ENCODE assay signal across 7 cellular contexts in the genomic region with DNA sequence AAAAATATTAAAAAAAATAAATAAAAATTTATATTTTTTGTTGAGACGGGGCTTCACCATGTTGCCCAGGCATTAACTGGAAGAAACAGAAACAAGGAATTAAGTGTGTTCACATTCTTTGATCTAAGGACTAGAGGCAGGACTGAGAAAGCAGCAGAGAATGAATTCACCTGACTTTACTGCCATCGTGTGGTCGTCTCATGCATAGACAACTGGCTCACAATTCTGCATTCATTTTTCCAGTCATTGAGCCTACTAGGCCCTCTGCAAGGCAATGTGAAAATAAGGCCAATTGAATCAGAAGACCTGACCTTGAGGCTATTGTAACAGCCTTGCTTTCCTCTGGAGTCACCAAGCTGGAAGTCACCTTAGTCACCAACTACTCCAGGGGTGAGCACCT. TPM values are rescaled to one million over a fixed set of nuclear protein-coding genes. Genes with fewer than 3 reads are reported as not detected.
DNase-seq lines count a peak whose midpoint lies in the region; ATAC-seq and TF ChIP-seq lines count a peak whose summit lies in the region.

No MANE protein-coding gene starts in this region.

- no peak overlapping the region for H3K4me3 ChIP-seq in HCT116 (replicated peaks in 1 of 2; ENCODE audit: low read depth in 1 of 2, low read length in 2 of 2)
- H3K4me3 ChIP-seq in fibroblast of mammary gland (ENCODE audit: control insufficient read depth, low read depth, low read length): no peak overlapping the region
- H3K4me3 ChIP-seq in naive thymus-derived CD4-positive, alpha-beta T cell (ENCODE audit: low read length): no peak overlapping the region

- H3K9me3 ChIP-seq in HCT116 (ENCODE audit: control insufficient read depth in 1 of 2, insufficient read depth in 1 of 2, low read depth in 1 of 2, low read length in 2 of 2): no peaks in the 10 kb centered on the region
- no peaks in the 10 kb centered on the region for H3K9me3 ChIP-seq in naive thymus-derived CD4-positive, alpha-beta T cell (ENCODE audit: control insufficient read depth in 2 of 3, low read length in 3 of 3)

- DNase-seq in GDM1 (lab: John Stamatoyannopoulos, UW): peak; percentile 37
- DNase-seq in HCT116 (ENCODE audit: low read depth, low spot score): peak; percentile 21
- DNase-seq in NCI-H2107 (lab: John Stamatoyannopoulos, UW): peak; percentile 2
- DNase-seq in activated CD4-positive, alpha-beta T cell treated with anti-CD3 and anti-CD28 coated beads for 48 hours: peak; percentile 28
- DNase-seq in fibroblast of mammary gland (ENCODE audit: low read depth): peak; percentile 64
- peak in 5 of 9 donors; percentile 4 to 38 (median 31) for DNase-seq in naive thymus-derived CD4-positive, alpha-beta T cell

- no TSS peak for BruUV-seq in HCT116 (replicated peaks; lab: Mats Ljungman, UMichigan)

- H3K4me3 Mint-ChIP-seq in naive thymus-derived CD4-positive, alpha-beta T cell: no peak overlapping the region

- POLR2A ChIA-PET in HCT116 (lab: Charles Lee): no interaction called here
- POLR2A ChIA-PET in naive thymus-derived CD4-positive, alpha-beta T cell (lab: Charles Lee): interaction anchor here (0.7 kb wide), 1 partner anchor 234 kb away, joined by 3 read pairs; no protein-coding TSS in a partner anchor

- peak; percentile 54 for TF ChIP-seq RAD21 in HCT116 (IDR thresholded peaks at IDR 0.05; ENCODE audit: low read depth)

- no peaks in the 10 kb centered on the region for H3K9me2 ChIP-seq in HCT116 (ENCODE audit: insufficient read depth)

- no peak overlapping the region for H2AFZ ChIP-seq in HCT116 (ENCODE audit: low read depth, low read length, poor library complexity, severe bottlenecking)

- H3K27ac ChIP-seq in HCT116 (ENCODE audit: low read depth, low read length): no peak overlapping the region
- H3K27ac ChIP-seq in naive thymus-derived CD4-positive, alpha-beta T cell (ENCODE audit: low read depth, low read length): no peak overlapping the region

- peaks cover 0 to 3% (median 0%) of the 10 kb centered on the region in 5 donors for H3K27me3 Mint-ChIP-seq in naive thymus-derived CD4-positive, alpha-beta T cell

- H3K27ac Mint-ChIP-seq in naive thymus-derived CD4-positive, alpha-beta T cell: no peak overlapping the region

- peaks cover 0 to 2% (median 0%) of the 10 kb centered on the region in 11 donors for H3K9me3 Mint-ChIP-seq in naive thymus-derived CD4-positive, alpha-beta T cell

- no peaks in the 10 kb centered on the region for H3K36me3 ChIP-seq in HCT116 (ENCODE audit: control insufficient read depth in 1 of 2, insufficient read depth in 2 of 2, low read length in 2 of 2)
- no peaks in the 10 kb centered on the region for H3K36me3 ChIP-seq in naive thymus-derived CD4-positive, alpha-beta T cell (ENCODE audit: control insufficient read depth in 2 of 3, insufficient read depth in 3 of 3, low read length in 3 of 3)

- H3K9ac ChIP-seq in HCT116 (ENCODE audit: low read length): no peak overlapping the region

- TF ChIP-seq CTCF in HCT116 (IDR thresholded peaks at IDR 0.05 in 2 of 3, conservative IDR thresholded peaks at IDR 0.05 in 1 of 3; ENCODE audit: borderline replicate concordance in 1 of 3, insufficient read depth in 1 of 3, low read depth in 2 of 3, low read length in 2 of 3) (peak; percentile 20 to 58 (median 46); a peak in 5 of 6 replicates), fibroblast of mammary gland (conservative IDR thresholded peaks at IDR 0.05; ENCODE audit: control insufficient read depth, insufficient read depth, low read depth, low read length) (peak; percentile 83)

- no peaks in the 10 kb centered on the region for H3K79me2 ChIP-seq in HCT116 (ENCODE audit: insufficient read depth, low read length)

- ATAC-seq in HCT116 (peak; percentile 69), HG02588 (IDR thresholded peaks at IDR 0.05; ENCODE audit: unreplicated experiment) (no peak)
- peak; percentile 66 for ATAC-seq in naive thymus-derived CD4-positive, alpha-beta T cell

- CTCF ChIA-PET in HCT116 (lab: Charles Lee): interaction anchor here (1.2 kb wide), 1 partner anchor 773 kb away, joined by 4 read pairs; no protein-coding TSS in a partner anchor
- CTCF ChIA-PET in naive thymus-derived CD4-positive, alpha-beta T cell (lab: Charles Lee): no interaction called here

- no peaks in the 10 kb centered on the region for H3K4me1 ChIP-seq in HCT116 (ENCODE audit: control insufficient read depth in 1 of 2, insufficient read depth in 2 of 2, low read length in 2 of 2)
- H3K4me1 ChIP-seq in naive thymus-derived CD4-positive, alpha-beta T cell (ENCODE audit: control insufficient read depth in 2 of 2, insufficient read depth in 2 of 2, low read length in 2 of 2): no peaks in the 10 kb centered on the region

- H3K4me2 ChIP-seq in HCT116 (ENCODE audit: low read length): no peak overlapping the region

- no peaks in the 10 kb centered on the region for H3K36me3 Mint-ChIP-seq in naive thymus-derived CD4-positive, alpha-beta T cell

- H3K27me3 ChIP-seq in HCT116 (ENCODE audit: insufficient read depth, low read length): no peaks in the 10 kb centered on the region
- no peaks in the 10 kb centered on the region for H3K27me3 ChIP-seq in naive thymus-derived CD4-positive, alpha-beta T cell (ENCODE audit: control insufficient read depth in 2 of 2, insufficient read depth in 2 of 2, low read length in 2 of 2)

- no peaks in the 10 kb centered on the region for H4K20me1 ChIP-seq in HCT116 (ENCODE audit: insufficient read depth)

- no peak for TF ChIP-seq POLR2A in HCT116 (IDR thresholded peaks at IDR 0.05; ENCODE audit: borderline replicate concordance, extremely low read depth, insufficient read depth, insufficient read length)

- H3K4me1 Mint-ChIP-seq in naive thymus-derived CD4-positive, alpha-beta T cell: peaks cover 2 to 21% (median 4%) of the 10 kb centered on the region in 7 donors

- RAD21 ChIA-PET in HCT116 (lab: Charles Lee; ENCODE audit: low non-redundant PET in 1 of 2, low total read pairs in 2 of 2, uncharacterized antibody in 2 of 2, unreplicated experiment in 2 of 2): no interaction called here

- intact Hi-C loops in HCT116 (cut with micrococcal nuclease): loop anchor here (5.0 kb wide), 1 partner anchor 775 kb away; no protein-coding TSS in a partner anchor
- intact Hi-C loops in naive thymus-derived CD4-positive, alpha-beta T cell (cut with micrococcal nuclease): loop anchor here (1.0 to 10.0 kb wide), 4 partner anchors 35 to 928 kb away; partner anchors contain the start of gene LHFPL1 (in 2 of the 2)

TF ChIP-seq in HCT116, 20 proteins besides CTCF, POLR2A, EP300 and RAD21:
- TF ChIP-seq EZH2phosphoT487 (IDR thresholded peaks at IDR 0.05; ENCODE audit: borderline replicate concordance) (no peak), CEBPB (IDR thresholded peaks at IDR 0.05; ENCODE audit: low read depth) (no peak), ZNF274 (IDR thresholded peaks at IDR 0.05; ENCODE audit: low read depth, low read length) (no peak), SP1 (IDR thresholded peaks at IDR 0.05; ENCODE audit: low read depth) (no peak), EGR1 (IDR thresholded peaks at IDR 0.05; ENCODE audit: low read depth) (no peak), FOSL1 (IDR thresholded peaks at IDR 0.05; ENCODE audit: low read depth) (no peak), ZFX (IDR thresholded peaks at IDR 0.05) (no peak)
- TF ChIP-seq, protein P1, sequence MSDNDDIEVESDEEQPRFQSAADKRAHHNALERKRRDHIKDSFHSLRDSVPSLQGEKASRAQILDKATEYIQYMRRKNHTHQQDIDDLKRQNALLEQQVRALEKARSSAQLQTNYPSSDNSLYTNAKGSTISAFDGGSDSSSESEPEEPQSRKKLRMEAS (IDR thresholded peaks at IDR 0.05): no peak
- TF ChIP-seq, protein P2, sequence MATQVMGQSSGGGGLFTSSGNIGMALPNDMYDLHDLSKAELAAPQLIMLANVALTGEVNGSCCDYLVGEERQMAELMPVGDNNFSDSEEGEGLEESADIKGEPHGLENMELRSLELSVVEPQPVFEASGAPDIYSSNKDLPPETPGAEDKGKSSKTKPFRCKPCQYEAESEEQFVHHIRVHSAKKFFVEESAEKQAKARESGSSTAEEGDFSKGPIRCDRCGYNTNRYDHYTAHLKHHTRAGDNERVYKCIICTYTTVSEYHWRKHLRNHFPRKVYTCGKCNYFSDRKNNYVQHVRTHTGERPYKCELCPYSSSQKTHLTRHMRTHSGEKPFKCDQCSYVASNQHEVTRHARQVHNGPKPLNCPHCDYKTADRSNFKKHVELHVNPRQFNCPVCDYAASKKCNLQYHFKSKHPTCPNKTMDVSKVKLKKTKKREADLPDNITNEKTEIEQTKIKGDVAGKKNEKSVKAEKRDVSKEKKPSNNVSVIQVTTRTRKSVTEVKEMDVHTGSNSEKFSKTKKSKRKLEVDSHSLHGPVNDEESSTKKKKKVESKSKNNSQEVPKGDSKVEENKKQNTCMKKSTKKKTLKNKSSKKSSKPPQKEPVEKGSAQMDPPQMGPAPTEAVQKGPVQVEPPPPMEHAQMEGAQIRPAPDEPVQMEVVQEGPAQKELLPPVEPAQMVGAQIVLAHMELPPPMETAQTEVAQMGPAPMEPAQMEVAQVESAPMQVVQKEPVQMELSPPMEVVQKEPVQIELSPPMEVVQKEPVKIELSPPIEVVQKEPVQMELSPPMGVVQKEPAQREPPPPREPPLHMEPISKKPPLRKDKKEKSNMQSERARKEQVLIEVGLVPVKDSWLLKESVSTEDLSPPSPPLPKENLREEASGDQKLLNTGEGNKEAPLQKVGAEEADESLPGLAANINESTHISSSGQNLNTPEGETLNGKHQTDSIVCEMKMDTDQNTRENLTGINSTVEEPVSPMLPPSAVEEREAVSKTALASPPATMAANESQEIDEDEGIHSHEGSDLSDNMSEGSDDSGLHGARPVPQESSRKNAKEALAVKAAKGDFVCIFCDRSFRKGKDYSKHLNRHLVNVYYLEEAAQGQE (IDR thresholded peaks at IDR 0.05; ENCODE audit: low read depth): no peak

RNA-seq across cellular contexts. Expression of gene LHFPL1, which starts 37.4 kb away (rescaled TPM):
- not detected for total RNA-seq in HCT116 (2021; ENCODE audit: unreplicated experiment)
- polyA plus RNA-seq in HCT116 (2012): not detected in 2 replicates
- under 1 TPM in 4 of 5 experiments, not detected in 1; 0.21 to 0.81 (median 0.43) TPM for total RNA-seq in naive thymus-derived CD4-positive, alpha-beta T cell
- under 1 TPM in 1 of 2 donors, not detected in 1; 0.19 TPM for polyA plus RNA-seq in naive thymus-derived CD4-positive, alpha-beta T cell

Comparison
In these comparisons a context has a peak if more than half of its experiments do, and no peak if none do; other contexts are left out.
1. DNase-seq: peak in every context shown above with its lines; median percentile 64 in fibroblast of mammary gland; 37 in GDM1; 31 in naive thymus-derived CD4-positive, alpha-beta T cell; 28 in activated CD4-positive, alpha-beta T cell treated with anti-CD3 and anti-CD28 coated beads for 48 hours; 21 in HCT116; 2 in NCI-H2107.